Comparison of ENCODE assay signal across 8 cellular contexts in the genomic region with DNA sequence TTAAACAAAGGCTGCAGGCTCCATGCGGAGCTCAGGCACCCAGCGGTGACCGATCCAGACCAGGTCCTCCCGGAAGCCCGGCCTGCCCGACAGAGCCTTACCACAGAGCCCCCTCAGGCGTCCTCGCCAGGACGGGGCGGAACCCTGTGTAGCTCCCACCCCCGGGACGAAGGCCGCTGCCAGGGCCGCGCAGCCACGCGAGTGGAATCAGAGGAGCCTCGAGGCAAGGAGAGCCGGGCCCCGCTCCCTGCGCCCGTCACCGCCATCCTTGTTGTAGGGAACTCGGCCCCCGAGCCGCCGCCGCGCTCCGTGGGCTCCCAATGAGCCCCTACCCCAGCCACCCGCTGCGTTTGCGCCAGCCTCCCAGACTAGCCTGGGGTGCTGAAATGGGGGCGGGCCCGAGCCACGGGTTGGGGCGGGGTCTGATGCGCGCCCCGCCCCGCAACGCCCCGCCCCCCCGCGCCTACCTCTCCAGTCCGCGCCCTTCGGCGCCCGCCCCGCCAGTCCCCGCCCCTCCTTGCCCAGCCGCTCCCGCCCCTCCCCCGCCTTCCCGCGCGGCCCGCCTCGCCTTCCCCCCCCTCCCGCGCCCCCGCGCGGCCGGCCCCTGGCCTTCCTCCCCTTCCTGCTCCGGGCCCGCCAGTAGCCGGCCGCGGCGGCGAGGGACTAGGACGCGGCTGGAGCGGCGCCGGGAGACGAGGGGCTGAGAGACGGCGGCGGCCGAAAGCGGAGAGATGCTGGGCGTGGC. TPM values are rescaled to one million over a fixed set of nuclear protein-coding genes. Genes with fewer than 3 reads are reported as not detected.
DNase-seq lines count a peak whose midpoint lies in the region; ATAC-seq and TF ChIP-seq lines count a peak whose summit lies in the region.

A gene with protein sequence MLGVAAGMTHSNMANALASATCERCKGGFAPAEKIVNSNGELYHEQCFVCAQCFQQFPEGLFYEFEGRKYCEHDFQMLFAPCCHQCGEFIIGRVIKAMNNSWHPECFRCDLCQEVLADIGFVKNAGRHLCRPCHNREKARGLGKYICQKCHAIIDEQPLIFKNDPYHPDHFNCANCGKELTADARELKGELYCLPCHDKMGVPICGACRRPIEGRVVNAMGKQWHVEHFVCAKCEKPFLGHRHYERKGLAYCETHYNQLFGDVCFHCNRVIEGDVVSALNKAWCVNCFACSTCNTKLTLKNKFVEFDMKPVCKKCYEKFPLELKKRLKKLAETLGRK (plus strand): TSS at position 639 of the 745 bp plus-strand sequence. CDS start 93 bp downstream, at position 732.

- DNase-seq in AG20443 (ENCODE audit: low spot score) (peak; percentile 98), NCI-H446 treated with DMSO at 0.1 percent for 48 hours (lab: John Stamatoyannopoulos, UW) (peak; percentile 59), choroid plexus epithelial cell (ENCODE audit: low read depth) (peak; percentile 91)
- DNase-seq in activated CD4-positive, alpha-beta T cell treated with anti-CD3 and anti-CD28 coated beads for 36 hours = peak; percentile 95
- DNase-seq in stimulated activated CD4-positive, alpha-beta T cell treated with anti-CD3 and anti-CD28 coated beads, Interleukin-1b, Interleukin-23, amount 100 ng/mL, for 24 hours (ENCODE audit: low read depth in 4 of 4, low spot score in 1 of 4) = peak; percentile 81 to 88 (median 85)

- in situ Hi-C loops in GM18951 (cut with MboI; ENCODE audit: low sequenced_read_pairs, unreplicated experiment) = no loop called here

- peak within 1 kb of the TSS; percentile 69 for H3K4me3 ChIP-seq in choroid plexus epithelial cell (ENCODE audit: low read depth, low read length)

- peaks cover 44% of the 10 kb centered on the region for H3K4me1 Mint-ChIP-seq in activated CD4-positive, alpha-beta T cell treated with anti-CD3 and anti-CD28 coated beads for 36 hours

- H3K27me3 Mint-ChIP-seq in activated CD4-positive, alpha-beta T cell treated with anti-CD3 and anti-CD28 coated beads for 36 hours = no peaks in the 10 kb centered on the region

- no peak for TF ChIP-seq CTCF in choroid plexus epithelial cell (conservative IDR thresholded peaks at IDR 0.05; ENCODE audit: low read depth, low read length)

- intact Hi-C loops in activated CD4-positive, alpha-beta T cell treated with anti-CD3 and anti-CD28 coated beads for 36 hours (cut with DNase I, micrococcal nuclease) = loop anchor here (1.0 to 5.0 kb wide), 6 partner anchors 47 to 252 kb away; a partner anchor contains a TSS

- peaks cover 8% of the 10 kb centered on the region for H3K36me3 Mint-ChIP-seq in activated CD4-positive, alpha-beta T cell treated with anti-CD3 and anti-CD28 coated beads for 36 hours (ENCODE audit: low read depth)

- peak within 1 kb of the TSS; percentile 89 for H3K4me3 Mint-ChIP-seq in activated CD4-positive, alpha-beta T cell treated with anti-CD3 and anti-CD28 coated beads for 36 hours

- peak; percentile 87 for ATAC-seq in HG03175 (IDR thresholded peaks at IDR 0.05; ENCODE audit: unreplicated experiment)
- ATAC-seq in activated CD4-positive, alpha-beta T cell treated with anti-CD3 and anti-CD28 coated beads for 36 hours = peak; percentile 89

- POLR2A ChIA-PET in activated CD4-positive, alpha-beta T cell treated with anti-CD3 and anti-CD28 coated beads for 36 hours (lab: Charles Lee) = interaction anchor here (0.6 to 1.4 kb wide), 3 partner anchors 85 to 506 kb away, joined by 3 to 5 read pairs (median 3); a partner anchor contains a TSS

- H3K9me3 Mint-ChIP-seq in activated CD4-positive, alpha-beta T cell treated with anti-CD3 and anti-CD28 coated beads for 36 hours (ENCODE audit: low read depth) = no peaks in the 10 kb centered on the region

- peak within 1 kb of the TSS; percentile 88 for H3K27ac ChIP-seq in layer of hippocampus (ENCODE audit: low read depth, low read length)

- peak; percentile 89 for TF ChIP-seq POLR2A in GM18951 (IDR thresholded peaks at IDR 0.05; ENCODE audit: extremely low read depth, insufficient read depth, insufficient read length)

- peak within 1 kb of the TSS; percentile 89 for H3K27ac Mint-ChIP-seq in activated CD4-positive, alpha-beta T cell treated with anti-CD3 and anti-CD28 coated beads for 36 hours

- no peaks in the 10 kb centered on the region for H3K27me3 ChIP-seq in layer of hippocampus (ENCODE audit: control insufficient read depth, insufficient read depth, low read length)

- CTCF ChIA-PET in activated CD4-positive, alpha-beta T cell treated with anti-CD3 and anti-CD28 coated beads for 36 hours (lab: Charles Lee) = interaction anchor here (0.7 kb wide), 1 partner anchor 104 kb away, joined by 8 read pairs; no protein-coding TSS in a partner anchor

RNA-seq across cellular contexts. Expression of the gene that starts here (rescaled TPM):
- total RNA-seq in activated CD4-positive, alpha-beta T cell treated with anti-CD3 and anti-CD28 coated beads for 36 hours = 10 to 100 TPM; 47.5 to 70.3 TPM

Comparison
In these comparisons a context has a peak if more than half of its experiments do, and no peak if none do; other contexts are left out.
1. Peak in every context shown above with its lines: DNase-seq, ATAC-seq, H3K4me3 ChIP-seq and H3K27ac ChIP-seq.